Comparison of ENCODE assay signal across 1 cellular context in the genomic region with DNA sequence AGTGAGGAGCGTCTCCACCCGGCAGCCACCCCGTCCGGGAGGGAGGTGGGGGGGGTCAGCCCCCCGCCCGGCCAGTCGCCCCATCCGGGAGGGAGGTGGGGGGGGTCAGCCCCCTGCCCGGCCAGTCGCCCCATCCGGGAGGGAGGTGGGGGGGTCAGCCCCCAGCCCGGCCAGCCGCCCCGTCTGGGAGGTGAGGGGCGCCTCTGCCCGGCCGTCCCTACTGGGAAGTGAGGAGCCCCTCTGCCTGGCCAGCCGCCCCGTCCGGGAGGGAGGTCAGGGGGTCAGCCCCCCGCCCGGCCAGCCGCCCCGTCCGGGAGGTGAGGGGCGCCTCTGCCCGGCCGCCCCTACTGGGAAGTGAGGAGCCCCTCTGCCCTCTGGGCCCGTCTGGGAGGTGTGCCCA. TPM values are rescaled to one million over a fixed set of nuclear protein-coding genes. Genes with fewer than 3 reads are reported as not detected.
"Had no signal": no experiment of that assay in that cellular context is flagged by ENCODE, and none has a peak within 500 bp of the region (broad histone marks: within the 10 kb centered on the region; RNA-seq: fewer than 3 reads in every experiment).

No MANE protein-coding gene starts in this region.

RNA-seq across cellular contexts. Expression of gene TSPAN32, which starts 30.8 kb away (rescaled TPM):
- total RNA-seq: WTC11 had no signal
